ENCODE assay signal across 8 cellular contexts in genomic region chr9:134163374-134164196, GRCh38.
A peak's percentile ranks its signal among the peaks of the same experiment; 100 is the strongest.
DNase-seq lines count a peak whose midpoint lies in the region; ATAC-seq lines count a peak whose summit lies in the region.

No MANE protein-coding gene starts in this region.

- peaks cover 14% of the 10 kb centered on the region for H3K4me1 ChIP-seq in effector memory CD4-positive, alpha-beta T cell (ENCODE audit: control insufficient read depth, insufficient read depth, low read length, poor library complexity, severe bottlenecking)
- H3K4me1 ChIP-seq in mucosa of rectum (ENCODE audit: control insufficient read depth in 2 of 2, insufficient read depth in 2 of 2, low read length in 2 of 2), result peaks cover 8 to 11% of the 10 kb centered on the region in 2 donors

- H3K9me3 ChIP-seq in effector memory CD4-positive, alpha-beta T cell (ENCODE audit: control insufficient read depth, low read length), result no peaks in the 10 kb centered on the region
- peaks cover 0 to under 1% of the 10 kb centered on the region in 2 donors for H3K9me3 ChIP-seq in mucosa of rectum (ENCODE audit: control insufficient read depth in 2 of 2, low read length in 2 of 2)

- DNase-seq in Ammon's horn (ENCODE audit: low spot score), result peak; percentile 64
- DNase-seq in HuH-7.5 (ENCODE audit: low spot score), result peak; percentile 81
- DNase-seq in activated CD8-positive, alpha-beta memory T cell treated with anti-CD3 and anti-CD28 coated beads for 24 hours, result peak; percentile 88
- DNase-seq in effector memory CD4-positive, alpha-beta T cell, result peak; percentile 53 to 61 (median 58)
- peak; percentile 16 to 43 for DNase-seq in stimulated activated CD8-positive, alpha-beta memory T cell treated with anti-CD3 and anti-CD28 coated beads, Interleukin-4, amount 100 ng/mL, for 1 hour (ENCODE audit: low read depth in 2 of 2, low spot score in 1 of 2)

- ATAC-seq in HG03354 (IDR thresholded peaks at IDR 0.05; ENCODE audit: poor library complexity, severe bottlenecking, unreplicated experiment), result no peak
- no peak for ATAC-seq in GM19351 (IDR thresholded peaks at IDR 0.05; ENCODE audit: unreplicated experiment)

- H3K4me3 ChIP-seq in effector memory CD4-positive, alpha-beta T cell (ENCODE audit: insufficient read depth, low read depth, low read length, poor library complexity, severe bottlenecking), result no peak overlapping the region
- no peak overlapping the region for H3K4me3 ChIP-seq in mucosa of rectum (ENCODE audit: low read length in 2 of 2)

- H3K27me3 ChIP-seq in effector memory CD4-positive, alpha-beta T cell (replicated peaks; ENCODE audit: control insufficient read depth, insufficient read depth, low read length, poor library complexity, severe bottlenecking), result no peaks in the 10 kb centered on the region
- no peaks in the 10 kb centered on the region for H3K27me3 ChIP-seq in mucosa of rectum (ENCODE audit: control insufficient read depth in 2 of 2, insufficient read depth in 2 of 2, low read length in 2 of 2)

- peaks cover 1% of the 10 kb centered on the region for H3K36me3 ChIP-seq in effector memory CD4-positive, alpha-beta T cell (ENCODE audit: control insufficient read depth, insufficient read depth, low read length)
- peaks cover under 1 to 7% of the 10 kb centered on the region in 2 donors for H3K36me3 ChIP-seq in mucosa of rectum (ENCODE audit: control insufficient read depth in 2 of 2, insufficient read depth in 2 of 2, low read length in 2 of 2)

- H3K27ac ChIP-seq in effector memory CD4-positive, alpha-beta T cell (ENCODE audit: insufficient read depth, low read length, poor library complexity, severe bottlenecking), result no peak overlapping the region
- H3K27ac ChIP-seq in mucosa of rectum (ENCODE audit: low read depth in 2 of 2, low read length in 2 of 2), result no peak overlapping the region

- peak overlapping the region; percentile 63 to 76 for H3K9ac ChIP-seq in mucosa of rectum (ENCODE audit: low read depth in 1 of 2, low read length in 2 of 2)

Comparison
In these comparisons a context has a peak if more than half of its experiments do, and no peak if none do; other contexts are left out.
1. DNase-seq: peak in every context shown above with its lines; median percentile 88 in activated CD8-positive, alpha-beta memory T cell treated with anti-CD3 and anti-CD28 coated beads for 24 hours; 81 in HuH-7.5; 64 in Ammon's horn; 58 in effector memory CD4-positive, alpha-beta T cell; 30 in stimulated activated CD8-positive, alpha-beta memory T cell treated with anti-CD3 and anti-CD28 coated beads, Interleukin-4, amount 100 ng/mL, for 1 hour.